Comparison of ENCODE assay signal across 8 cellular contexts in genomic region chr17:7438050-7438614, GRCh38. TPM values are rescaled to one million over a fixed set of nuclear protein-coding genes. Genes with fewer than 3 reads are reported as not detected.
DNase-seq lines count a peak whose midpoint lies in the region; ATAC-seq and TF ChIP-seq lines count a peak whose summit lies in the region.
"Had no signal": no experiment of that assay in that cellular context is flagged by ENCODE, and none has a peak within 500 bp of the region (broad histone marks: within the 10 kb centered on the region; RNA-seq: fewer than 3 reads in every experiment).

No MANE protein-coding gene starts in this region.

- peak overlapping the region; percentile 67 for H3K4me3 Mint-ChIP-seq in activated T-cell treated with anti-CD3 and anti-CD28 coated beads, Interleukin-2, amount 50 U/mL, for 4 hours
- H3K4me3 Mint-ChIP-seq in nephron progenitor cell = peak overlapping the region; percentile 82

- peak overlapping the region; percentile 35 for H3K4me3 ChIP-seq in fibroblast of the aortic adventitia (ENCODE audit: low read depth, low read length)
- H3K4me3 ChIP-seq in tibial nerve = peak overlapping the region; percentile 8 to 51 (median 20)

- no peak for TF ChIP-seq CTCF in fibroblast of the aortic adventitia (IDR thresholded peaks at IDR 0.05; ENCODE audit: insufficient read depth, low read length)
- no peak for TF ChIP-seq CTCF in nephron progenitor cell (IDR thresholded peaks at IDR 0.05)
- no peak for TF ChIP-seq CTCF in tibial nerve (IDR thresholded peaks at IDR 0.05)

- DNase-seq in NCI-H2227 (lab: John Stamatoyannopoulos, UW; ENCODE audit: unreplicated experiment) = peak; percentile 72
- DNase-seq in activated T-cell treated with anti-CD3 and anti-CD28 coated beads, Interleukin-2, amount 50 U/mL, for 4 hours = peak; percentile 61
- no peak for DNase-seq in fibroblast of the aortic adventitia (ENCODE audit: low read depth)
- peak; percentile 86 for DNase-seq in nephron progenitor cell
- DNase-seq in tibial nerve (ENCODE audit: low spot score in 2 of 2) = peak in 1 of 2 donors; percentile 50

- no peaks in the 10 kb centered on the region for H3K36me3 Mint-ChIP-seq in activated T-cell treated with anti-CD3 and anti-CD28 coated beads, Interleukin-2, amount 50 U/mL, for 4 hours (ENCODE audit: insufficient read depth)
- H3K36me3 Mint-ChIP-seq in nephron progenitor cell (ENCODE audit: low read depth) = no peaks in the 10 kb centered on the region

- peaks cover 39% of the 10 kb centered on the region for H3K27me3 Mint-ChIP-seq in activated T-cell treated with anti-CD3 and anti-CD28 coated beads, Interleukin-2, amount 50 U/mL, for 4 hours (ENCODE audit: low read depth)
- H3K27me3 Mint-ChIP-seq in nephron progenitor cell (ENCODE audit: low read depth, poor library complexity) = peaks cover 60% of the 10 kb centered on the region

- H3K27ac ChIP-seq in tibial nerve = peak overlapping the region in 1 of 4 donors; percentile 70

- no peaks in the 10 kb centered on the region for H3K36me3 ChIP-seq in tibial nerve

- peaks cover 0 to 68% of the 10 kb centered on the region in 2 donors for H3K27me3 ChIP-seq in tibial nerve

- H3K4me1 ChIP-seq in tibial nerve = peaks cover 0 to 63% (median 36%) of the 10 kb centered on the region in 4 donors

- TF ChIP-seq POLR2A in tibial nerve (IDR thresholded peaks at IDR 0.05) = no peak

- H3K4me1 Mint-ChIP-seq in activated T-cell treated with anti-CD3 and anti-CD28 coated beads, Interleukin-2, amount 50 U/mL, for 4 hours (ENCODE audit: low read depth) = peaks cover 35% of the 10 kb centered on the region
- H3K4me1 Mint-ChIP-seq in nephron progenitor cell = peaks cover 57% of the 10 kb centered on the region

- H3K27ac Mint-ChIP-seq in nephron progenitor cell = no peak overlapping the region

- TF ChIP-seq EP300 in tibial nerve (IDR thresholded peaks at IDR 0.05) = no peak

- H3K9me3 Mint-ChIP-seq in activated T-cell treated with anti-CD3 and anti-CD28 coated beads, Interleukin-2, amount 50 U/mL, for 4 hours = no peaks in the 10 kb centered on the region
- H3K9me3 Mint-ChIP-seq in nephron progenitor cell = no peaks in the 10 kb centered on the region

- no peak for ATAC-seq in activated T-cell treated with anti-CD3 and anti-CD28 coated beads, Interleukin-2, amount 50 U/mL, for 4 hours
- ATAC-seq in GM18519 (IDR thresholded peaks at IDR 0.05; ENCODE audit: low FRiP score, unreplicated experiment) (no peak), HG03108 (IDR thresholded peaks at IDR 0.05; ENCODE audit: unreplicated experiment) (no peak)

- no peaks in the 10 kb centered on the region for H3K9me3 ChIP-seq in tibial nerve

- 9 to 12% methylated on average over 22 to 39 of the region's 43 CpGs for WGBS in tibial nerve, 2 donors

RNA-seq across cellular contexts. Expression of gene FGF11, which starts 1.2 kb away (rescaled TPM):
- under 1 TPM; 0.19 to 0.32 (median 0.28) TPM for total RNA-seq in activated T-cell treated with anti-CD3 and anti-CD28 coated beads, Interleukin-2, amount 50 U/mL, for 4 hours
- 0.36 and 1.7 TPM in 2 replicates for total RNA-seq in fibroblast of the aortic adventitia (ENCODE audit: low replicate concordance)
- 1 to 10 TPM; 1.5 to 3.3 (median 2.2) TPM for total RNA-seq in tibial nerve

RNA-seq across cellular contexts. Expression of gene TMEM102, which starts 2.9 kb away (rescaled TPM):
- total RNA-seq in activated T-cell treated with anti-CD3 and anti-CD28 coated beads, Interleukin-2, amount 50 U/mL, for 4 hours = 10 to 100 TPM; 11.8 to 13.9 (median 12.0) TPM
- total RNA-seq in fibroblast of the aortic adventitia (ENCODE audit: low replicate concordance) (1.6 and 2.2 TPM in 2 replicates), tibial nerve (1 to 10 TPM; 1.7 to 6.6 (median 4.1) TPM)

RNA-seq across cellular contexts. Expression of gene CHRNB1, which starts 6.7 kb away (rescaled TPM):
- total RNA-seq in activated T-cell treated with anti-CD3 and anti-CD28 coated beads, Interleukin-2, amount 50 U/mL, for 4 hours = 1 to 10 TPM; 3.9 to 4.6 (median 4.3) TPM
- total RNA-seq in fibroblast of the aortic adventitia (ENCODE audit: low replicate concordance) (4.7 and 6.1 TPM in 2 replicates), tibial nerve (10 to 100 TPM in 3 of 4 donors, 1 to 10 TPM in 1; 6.5 to 16.0 (median 13.5) TPM)

RNA-seq across cellular contexts. Expression of gene SPEM3, which starts 9.5 kb away (rescaled TPM):
- total RNA-seq in activated T-cell treated with anti-CD3 and anti-CD28 coated beads, Interleukin-2, amount 50 U/mL, for 4 hours = not detected
- total RNA-seq in fibroblast of the aortic adventitia (ENCODE audit: low replicate concordance) (0.25 TPM in 1 of 2 replicates, not detected in the other), tibial nerve (not detected)
- total RNA-seq: T-helper 1 cell treated with Interleukin-12 subunit alpha and Interleukin-12 subunit beta and Interleukin-4 antibody, amounts not matched to agents 30 ng/mL and 1 ng/mL, for 36 hours had no signal

RNA-seq across cellular contexts. Expression of gene SPEM2, which starts 12.7 kb away (rescaled TPM):
- total RNA-seq in activated T-cell treated with anti-CD3 and anti-CD28 coated beads, Interleukin-2, amount 50 U/mL, for 4 hours = not detected
- total RNA-seq in fibroblast of the aortic adventitia (ENCODE audit: low replicate concordance) = not detected in 2 replicates
- total RNA-seq in tibial nerve = not detected
- total RNA-seq: T-helper 1 cell treated with Interleukin-12 subunit alpha and Interleukin-12 subunit beta and Interleukin-4 antibody, amounts not matched to agents 30 ng/mL and 1 ng/mL, for 36 hours had no signal
